29 cellular contexts compared by ENCODE assay signal in genomic region chr13:78129850-78130249, GRCh38.
"Had no signal": no experiment of that assay in that cellular context is flagged by ENCODE, and none has a peak within 500 bp of the region (broad histone marks: within the 10 kb centered on the region; RNA-seq: fewer than 3 reads in every experiment).

No MANE protein-coding gene starts in this region.

- H3K27ac Mint-ChIP-seq: activated CD8-positive, alpha-beta T cell treated with anti-CD3 and anti-CD28 coated beads, Interleukin-2, amount 10 ng/mL, durations not matched to agents 7 days and 5 days; activated naive CD4-positive, alpha-beta T cell treated with anti-CD3 and anti-CD28 coated beads, Interleukin-2, amount 50 U/mL, for 72 hours; activated naive CD8-positive, alpha-beta T cell treated with anti-CD3 and anti-CD28 coated beads, Interleukin-2, amount 50 U/mL, for 24 hours; activated T-helper 1 cell treated with anti-CD3 and anti-CD28 coated beads, Interleukin-12 subunit alpha, Interleukin-12 subunit beta, Interleukin-2, Interleukin-4 antibody, amounts not matched to agents 30 ng/mL and 10 ng/mL and 1 ng/mL, durations not matched to agents 14 hours and 24 hours and 36 hours; T-helper 1 cell treated with Interleukin-12 subunit alpha and Interleukin-12 subunit beta and Interleukin-4 antibody, amounts not matched to agents 30 μg/mL and 1 μg/mL, for 36 hours; WTC11 had no signal

- H3K36me3 Mint-ChIP-seq: activated naive CD4-positive, alpha-beta T cell treated with anti-CD3 and anti-CD28 coated beads, Interleukin-2, amount 50 U/mL, for 72 hours; brain; WTC11 had no signal

- H3K9me3 Mint-ChIP-seq: activated naive CD4-positive, alpha-beta T cell treated with anti-CD3 and anti-CD28 coated beads, Interleukin-2, amount 50 U/mL, for 72 hours; activated naive CD8-positive, alpha-beta T cell treated with anti-CD3 and anti-CD28 coated beads, Interleukin-2, amount 50 U/mL, for 24 hours; activated T-helper 1 cell treated with anti-CD3 and anti-CD28 coated beads, Interleukin-12 subunit alpha, Interleukin-12 subunit beta, Interleukin-2, Interleukin-4 antibody, amounts not matched to agents 30 ng/mL and 10 ng/mL and 1 ng/mL, durations not matched to agents 14 hours and 24 hours and 36 hours; brain; central memory CD8-positive, alpha-beta T cell; T-helper 1 cell treated with Interleukin-12 subunit alpha and Interleukin-12 subunit beta and Interleukin-4 antibody, amounts not matched to agents 30 μg/mL and 1 μg/mL, for 36 hours had no signal

- H3K27ac ChIP-seq: SJSA1 had no signal

- H3K36me3 ChIP-seq: SJSA1 had no signal

- H3K4me3 ChIP-seq: SJSA1 had no signal

- ATAC-seq: activated CD8-positive, alpha-beta T cell treated with anti-CD3 and anti-CD28 coated beads, Interleukin-2, amount 10 ng/mL, durations not matched to agents 7 days and 5 days; activated naive CD4-positive, alpha-beta T cell treated with anti-CD3 and anti-CD28 coated beads, Interleukin-2, amount 50 U/mL, for 72 hours; activated naive CD8-positive, alpha-beta T cell treated with anti-CD3 and anti-CD28 coated beads, Interleukin-2, amount 50 U/mL, for 24 hours; PC-3; WTC11 had no signal

- H3K4me1 Mint-ChIP-seq: activated naive CD8-positive, alpha-beta T cell treated with anti-CD3 and anti-CD28 coated beads, Interleukin-2, amount 50 U/mL, for 24 hours; central memory CD8-positive, alpha-beta T cell had no signal

- H3K9me3 ChIP-seq: SJSA1 had no signal

- H3K4me3 Mint-ChIP-seq: activated CD8-positive, alpha-beta T cell treated with anti-CD3 and anti-CD28 coated beads, Interleukin-2, amount 10 ng/mL, durations not matched to agents 7 days and 5 days; activated naive CD8-positive, alpha-beta T cell treated with anti-CD3 and anti-CD28 coated beads, Interleukin-2, amount 50 U/mL, for 24 hours; activated T-helper 1 cell treated with anti-CD3 and anti-CD28 coated beads, Interleukin-12 subunit alpha, Interleukin-12 subunit beta, Interleukin-2, Interleukin-4 antibody, amounts not matched to agents 30 ng/mL and 10 ng/mL and 1 ng/mL, durations not matched to agents 14 hours and 24 hours and 36 hours; central memory CD8-positive, alpha-beta T cell; T-helper 1 cell treated with Interleukin-12 subunit alpha and Interleukin-12 subunit beta and Interleukin-4 antibody, amounts not matched to agents 30 μg/mL and 1 μg/mL, for 36 hours; WTC11 had no signal

- DNase-seq: activated CD4-positive, alpha-beta T cell treated with anti-CD3 and anti-CD28 coated beads for 48 hours; activated CD4-positive, alpha-beta T cell treated with anti-CD3 and anti-CD28 coated beads, Interleukin-2, amount 50 U/mL, for 4 hours; activated CD4-positive, CD25-positive, alpha-beta regulatory T cell treated with anti-CD3 and anti-CD28 coated beads, Interleukin-2, amount 50 U/mL, for 72 hours; activated CD8-positive, alpha-beta memory T cell treated with anti-CD3 and anti-CD28 coated beads, Interleukin-2, amount 50 U/mL, for 48 hours; activated CD8-positive, alpha-beta T cell treated with anti-CD3 and anti-CD28 coated beads, Interleukin-2, amount 10 ng/mL, durations not matched to agents 7 days and 5 days; activated effector memory CD4-positive, alpha-beta T cell treated with anti-CD3 and anti-CD28 coated beads, Interleukin-2, amount 50 U/mL, for 16 hours; activated naive CD4-positive, alpha-beta T cell treated with Interleukin-2 at 50 U/mL for 16 hours; activated naive CD8-positive, alpha-beta T cell treated with anti-CD3 and anti-CD28 coated beads, Interleukin-2, amount 50 U/mL, for 24 hours; activated T-cell treated with anti-CD3 and anti-CD28 coated beads, Interleukin-2, amount 50 U/mL, for 1 hour; amygdala; Kasumi-1; KBM-7; NCI-H1048; NCI-H146; NCI-H187 treated with DMSO at 0.1 percent for 48 hours; NCI-H2081 treated with DMSO at 0.1 percent for 48 hours; NCI-H2171 treated with DMSO at 0.1 percent for 48 hours; NCI-H226; NCI-H510A; PC-3; SHP77; T-helper 9 cell had no signal

- H3K4me1 ChIP-seq: SJSA1 had no signal
